14 cellular contexts compared by ENCODE assay signal in the genomic region with DNA sequence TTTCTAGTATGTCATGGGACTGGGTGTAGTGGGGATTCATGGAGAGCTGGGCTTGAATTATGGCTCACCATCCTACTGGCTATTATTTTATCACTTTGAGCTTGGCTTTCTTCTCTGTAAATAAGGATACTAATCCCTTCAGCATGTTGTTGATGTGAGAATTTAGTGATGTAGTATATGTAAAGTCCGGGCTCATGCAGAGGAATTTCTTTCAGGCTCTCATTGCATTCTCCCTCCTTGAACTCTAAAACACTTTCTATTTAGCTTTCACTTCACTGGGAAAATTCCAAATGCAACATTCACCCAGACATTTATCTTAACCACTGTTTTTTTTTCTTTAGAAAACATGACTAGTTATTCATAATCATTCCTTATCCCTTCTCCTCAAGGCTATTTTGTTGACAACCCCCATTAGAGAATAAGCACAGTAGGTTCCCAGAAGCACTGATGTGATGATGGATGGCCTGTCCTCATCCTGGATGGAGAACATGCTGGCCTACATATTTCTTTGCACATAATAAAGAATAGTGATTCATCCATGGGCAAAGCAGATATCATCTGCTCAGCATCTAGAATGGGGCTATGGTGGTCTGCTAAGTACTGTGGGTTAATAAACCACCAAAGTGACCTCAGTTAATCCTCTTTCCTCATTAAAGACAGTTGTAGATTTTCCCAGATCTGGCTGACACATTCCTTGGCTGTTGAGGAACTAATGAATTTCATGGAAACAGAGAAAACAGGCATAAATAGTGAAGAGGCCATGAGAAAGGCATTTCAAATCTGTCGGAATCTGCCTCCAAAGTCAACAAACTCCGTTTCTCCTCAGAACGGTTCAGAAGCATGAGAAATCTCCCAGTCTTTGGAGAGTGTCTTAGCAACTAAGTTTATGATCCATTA.
A peak's percentile ranks its signal among the peaks of the same experiment; 100 is the strongest.
DNase-seq lines count a peak whose midpoint lies in the region; ATAC-seq and TF ChIP-seq lines count a peak whose summit lies in the region.
"Had no signal": no experiment of that assay in that cellular context is flagged by ENCODE, and none has a peak within 500 bp of the region (broad histone marks: within the 10 kb centered on the region; RNA-seq: fewer than 3 reads in every experiment).

No MANE protein-coding gene starts in this region.

- intact Hi-C loops in aorta (cut with DNase I), result loop anchor here (5.0 to 10.0 kb wide), 3 partner anchors 73 to 140 kb away; no protein-coding TSS in a partner anchor

- WGBS in aorta, 2 donors, result 3 to 7% methylated on average over 4 of the region's 4 CpGs

- H3K27ac ChIP-seq in aorta (ENCODE audit: low read depth in 1 of 2, low read length in 2 of 2), result peak overlapping the region; percentile 67 to 97
- H3K27ac ChIP-seq: WERI-Rb-1 had no signal

- TF ChIP-seq POLR2A in GM18505 (IDR thresholded peaks at IDR 0.05; ENCODE audit: borderline replicate concordance, extremely low read depth, insufficient read depth, insufficient read length), result no peak

- no peaks in the 10 kb centered on the region for H3K27me3 ChIP-seq in aorta (ENCODE audit: control insufficient read depth in 1 of 2, insufficient read depth in 2 of 2, low read length in 1 of 2)

- no peak for TF ChIP-seq CTCF in omental fat pad (IDR thresholded peaks at IDR 0.05)

- peak; percentile 14 for ATAC-seq in omental fat pad (ENCODE audit: low FRiP score)
- peak; percentile 87 for ATAC-seq in aorta (ENCODE audit: low FRiP score)
- ATAC-seq in GM18505 (IDR thresholded peaks at IDR 0.05; ENCODE audit: unreplicated experiment), result no peak
- ATAC-seq: activated T-cell treated with anti-CD3 and anti-CD28 coated beads, Interleukin-2, amount 50 U/mL, for 4 hours had no signal

- H3K9me3 ChIP-seq in aorta (ENCODE audit: control insufficient read depth, low read length), result peaks cover 2% of the 10 kb centered on the region

- no peak overlapping the region for H3K4me3 ChIP-seq in aorta (ENCODE audit: low read length in 2 of 2)
- H3K4me3 ChIP-seq: skin epidermis had no signal

- DNase-seq in T1000 (lab: John Stamatoyannopoulos, UW) (peak; percentile 49), fibroblast of the conjunctiva (ENCODE audit: low read depth) (peak; percentile 12), omental fat pad (ENCODE audit: low spot score) (no peak), aorta (no peak), NCI-H2171 (lab: John Stamatoyannopoulos, UW) (no peak), occipital lobe (lab: John Stamatoyannopoulos, UW) (no peak)
- DNase-seq: activated T-cell treated with anti-CD3 and anti-CD28 coated beads, Interleukin-2, amount 50 U/mL, for 4 hours; central memory CD4-positive, alpha-beta T cell; DMS53; NCI-H2227 treated with DMSO at 0.1 percent for 48 hours; stimulated activated CD8-positive, alpha-beta memory T cell treated with anti-CD3 and anti-CD28 coated beads, Interleukin-4, amount 100 ng/mL, for 48 hours; WERI-Rb-1 had no signal

- no peaks in the 10 kb centered on the region for H3K36me3 ChIP-seq in aorta (ENCODE audit: control insufficient read depth in 1 of 2, insufficient read depth in 2 of 2, low read length in 1 of 2)
- H3K36me3 ChIP-seq: WERI-Rb-1 had no signal

- peaks cover 0 to 1% of the 10 kb centered on the region in 2 donors for H3K4me1 ChIP-seq in aorta (ENCODE audit: control insufficient read depth in 1 of 2, insufficient read depth in 2 of 2, low read length in 2 of 2)

Comparison
In these comparisons a context has a peak if more than half of its experiments do, and no peak if none do; other contexts are left out.
1. DNase-seq: peak in T1000 (single experiment) and fibroblast of the conjunctiva (single experiment); none in omental fat pad (single experiment), aorta (0 of 2), NCI-H2171 (single experiment) and occipital lobe (single experiment).